In genomic region chr20:37970856-37971245, GRCh38 we compare ENCODE assay signal across 18 cellular contexts.
A peak's percentile ranks its signal among the peaks of the same experiment; 100 is the strongest.
DNase-seq lines count a peak whose midpoint lies in the region; ATAC-seq, FAIRE-seq and TF ChIP-seq lines count a peak whose summit lies in the region.
"Had no signal": no experiment of that assay in that cellular context is flagged by ENCODE, and none has a peak within 500 bp of the region (broad histone marks: within the 10 kb centered on the region; RNA-seq: fewer than 3 reads in every experiment).

No MANE protein-coding gene starts in this region.

- no peak overlapping the region for H3K4me3 Mint-ChIP-seq in stimulated activated naive CD8-positive, alpha-beta T cell treated with anti-CD3 and anti-CD28 coated beads, Interleukin-15, amount 100 ng/mL, for 72 hours
- H3K4me3 Mint-ChIP-seq: CD8-positive, alpha-beta memory T cell; HFFc6; IgD-negative memory B cell had no signal

- H3K27ac Mint-ChIP-seq in stimulated activated naive CD8-positive, alpha-beta T cell treated with anti-CD3 and anti-CD28 coated beads, Interleukin-15, amount 100 ng/mL, for 72 hours = peak overlapping the region; percentile 10 to 56
- H3K27ac Mint-ChIP-seq: CD8-positive, alpha-beta memory T cell; HFFc6; IgD-negative memory B cell had no signal

- H3K4ac ChIP-seq in mesendoderm (ENCODE audit: low read depth, low read length) = no peak overlapping the region

- H3K23ac ChIP-seq in mesendoderm (ENCODE audit: low read length) = no peak overlapping the region

- H3K9me3 ChIP-seq in RWPE2 (ENCODE audit: severe bottlenecking) (peaks cover 11% of the 10 kb centered on the region), heart right ventricle (peaks cover 0 to 30% (median 5%) of the 10 kb centered on the region in 11 donors)
- H3K9me3 ChIP-seq: BE2C had no signal

- H3K9me3 Mint-ChIP-seq in stimulated activated naive CD8-positive, alpha-beta T cell treated with anti-CD3 and anti-CD28 coated beads, Interleukin-15, amount 100 ng/mL, for 72 hours = peaks cover 23 to 33% of the 10 kb centered on the region in 2 donors

- intact Hi-C loops in heart right ventricle (cut with DNase I) = no loop called here

- H4K5ac ChIP-seq in mesendoderm (ENCODE audit: low read length) = no peak overlapping the region

- H2AK5ac ChIP-seq in mesendoderm (ENCODE audit: low read length) = no peak overlapping the region

- no peak overlapping the region for H3K18ac ChIP-seq in mesendoderm (ENCODE audit: low read length)

- no peak overlapping the region for H3K56ac ChIP-seq in mesendoderm (ENCODE audit: low read length)

- H3K4me3 ChIP-seq in RWPE2 (ENCODE audit: severe bottlenecking) (no peak overlapping the region), mesendoderm (ENCODE audit: low read length) (peak overlapping the region; percentile 19), heart right ventricle (no peak overlapping the region)
- H3K4me3 ChIP-seq: A549 had no signal

- H3K9ac ChIP-seq in mesendoderm (ENCODE audit: low read length) = no peak overlapping the region

- TF ChIP-seq CTCF in RWPE2 (IDR thresholded peaks at IDR 0.05; ENCODE audit: poor library complexity, severe bottlenecking) (no peak), heart right ventricle (IDR thresholded peaks at IDR 0.05) (no peak)

- no peaks in the 10 kb centered on the region for H3K79me2 ChIP-seq in mesendoderm (ENCODE audit: control insufficient read depth, insufficient read depth, low read length)

- H2BK120ac ChIP-seq in mesendoderm (ENCODE audit: low read depth, low read length) = no peak overlapping the region

- no peak overlapping the region for H2BK15ac ChIP-seq in mesendoderm (replicated peaks; ENCODE audit: low read depth)

- H3K27ac ChIP-seq in RWPE2 (ENCODE audit: poor library complexity, severe bottlenecking) (no peak overlapping the region), mesendoderm (ENCODE audit: low read depth, low read length) (no peak overlapping the region), heart right ventricle (no peak overlapping the region)
- H3K27ac ChIP-seq: A549 had no signal

- FAIRE-seq in frontal cortex (lab: Jason Lieb, UNC) = no peak
- FAIRE-seq: A549, GM12892, GM19239 had no signal

- H3K79me1 ChIP-seq in mesendoderm (ENCODE audit: low read length) = no peaks in the 10 kb centered on the region

- ATAC-seq in stimulated activated naive CD8-positive, alpha-beta T cell treated with anti-CD3 and anti-CD28 coated beads, Interleukin-15, amount 100 ng/mL, for 72 hours = no peak
- ATAC-seq in stimulated activated naive CD8-positive, alpha-beta T cell treated with anti-CD3 and anti-CD28 coated beads, Interleukin-15, Interleukin-2, amounts not matched to agents 100 U/mL and 50 U/mL, for 24 hours = no peak
- no peak for ATAC-seq in RWPE2 (ENCODE audit: low read depth)
- ATAC-seq in heart right ventricle = no peak
- no peak for ATAC-seq in HG03520 (IDR thresholded peaks at IDR 0.05; ENCODE audit: unreplicated experiment)
- ATAC-seq: A549 had no signal

- H3K4me2 ChIP-seq in mesendoderm (ENCODE audit: low read length) = no peak overlapping the region
- H3K4me2 ChIP-seq: A549 had no signal

- H4K8ac ChIP-seq in mesendoderm (ENCODE audit: low read depth, low read length) = no peak overlapping the region

- H3K36me3 ChIP-seq in RWPE2 (ENCODE audit: low read depth) = no peaks in the 10 kb centered on the region
- H3K36me3 ChIP-seq in mesendoderm (ENCODE audit: control insufficient read depth, insufficient read depth, low read length) = no peaks in the 10 kb centered on the region
- no peaks in the 10 kb centered on the region for H3K36me3 ChIP-seq in heart right ventricle
- H3K36me3 ChIP-seq: BE2C had no signal

- H2BK5ac ChIP-seq in mesendoderm (ENCODE audit: low read length) = no peak overlapping the region

- H3K4me1 Mint-ChIP-seq in stimulated activated naive CD8-positive, alpha-beta T cell treated with anti-CD3 and anti-CD28 coated beads, Interleukin-15, amount 100 ng/mL, for 72 hours = no peaks in the 10 kb centered on the region
- H3K4me1 Mint-ChIP-seq: CD8-positive, alpha-beta memory T cell had no signal

- no peak for DNase-seq in stimulated activated naive CD8-positive, alpha-beta T cell treated with anti-CD3 and anti-CD28 coated beads, Interleukin-15, amount 100 ng/mL, for 72 hours
- no peak for DNase-seq in stimulated activated naive CD8-positive, alpha-beta T cell treated with anti-CD3 and anti-CD28 coated beads, Interleukin-15, Interleukin-2, amounts not matched to agents 100 U/mL and 50 U/mL, for 24 hours
- DNase-seq in RWPE2 (ENCODE audit: low spot score) (peak; percentile 65), mesendoderm (no peak), heart right ventricle (no peak), frontal cortex (ENCODE audit: low spot score in 2 of 2) (no peak)
- DNase-seq: BE2C; CD8-positive, alpha-beta memory T cell; DND-41; GDM1; HCEC 1CT; HFFc6 had no signal

- H3K4me1 ChIP-seq in RWPE2 (ENCODE audit: insufficient read depth, poor library complexity, severe bottlenecking) (peaks cover 3% of the 10 kb centered on the region), mesendoderm (ENCODE audit: control insufficient read depth, low read depth, low read length) (peaks cover 2% of the 10 kb centered on the region), heart right ventricle (peaks cover 0 to 7% (median 0%) of the 10 kb centered on the region in 9 donors)
- H3K4me1 ChIP-seq: Caco-2 had no signal

- H3K27me3 ChIP-seq in RWPE2 (ENCODE audit: insufficient read depth, poor library complexity, severe bottlenecking) = peaks cover 8% of the 10 kb centered on the region
- H3K27me3 ChIP-seq in mesendoderm (ENCODE audit: insufficient read depth, low read length, poor library complexity) = no peaks in the 10 kb centered on the region
- H3K27me3 ChIP-seq in heart right ventricle = no peaks in the 10 kb centered on the region
- H3K27me3 ChIP-seq: BE2C had no signal

- no peaks in the 10 kb centered on the region for H3K27me3 Mint-ChIP-seq in stimulated activated naive CD8-positive, alpha-beta T cell treated with anti-CD3 and anti-CD28 coated beads, Interleukin-15, amount 100 ng/mL, for 72 hours
